In genomic region chr19:38709119-38709518, GRCh38 we compare ENCODE assay signal across 1 cellular context.
TF ChIP-seq lines count a peak whose summit lies in the region.

No MANE protein-coding gene starts in this region.

TF ChIP-seq in HEK293, 187 proteins besides CTCF, POLR2A, EP300 and RAD21 (continued from another document):
- TF ChIP-seq PRDM6 (tag by site-specific recombination; IDR thresholded peaks at IDR 0.05), result no peak
- TF ChIP-seq OSR2 (tag by site-specific recombination; IDR thresholded peaks at IDR 0.05), result no peak
